Comparison of ENCODE assay signal across 21 cellular contexts in the genomic region with DNA sequence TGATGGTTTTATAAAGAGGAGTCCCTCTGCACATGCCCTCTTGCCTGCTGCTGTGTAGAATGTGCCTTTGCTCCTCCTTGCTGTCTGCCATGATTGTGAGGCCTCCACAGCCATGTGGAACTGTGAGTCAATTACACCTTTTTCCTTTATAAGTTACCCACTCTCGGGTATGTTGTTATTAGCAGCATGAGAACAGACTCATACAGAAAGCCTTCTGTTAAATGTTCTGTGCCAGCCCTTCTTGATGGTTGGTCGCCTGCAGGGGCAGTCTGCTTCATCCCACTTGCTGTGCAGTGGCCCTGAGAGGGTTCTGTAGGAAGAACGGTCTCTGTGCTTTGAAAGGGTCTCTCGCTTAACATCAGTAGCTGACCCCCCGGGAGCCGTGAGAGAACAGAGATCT.
A peak's percentile ranks its signal among the peaks of the same experiment; 100 is the strongest.
DNase-seq lines count a peak whose midpoint lies in the region; ATAC-seq and TF ChIP-seq lines count a peak whose summit lies in the region.
"Had no signal": no experiment of that assay in that cellular context is flagged by ENCODE, and none has a peak within 500 bp of the region (broad histone marks: within the 10 kb centered on the region; RNA-seq: fewer than 3 reads in every experiment).

No MANE protein-coding gene starts in this region.

- no peak for TF ChIP-seq CTCF in foreskin keratinocyte (conservative IDR thresholded peaks at IDR 0.05)
- no peak for TF ChIP-seq CTCF in neural progenitor cell (IDR thresholded peaks at IDR 0.05)
- TF ChIP-seq CTCF in psoas muscle (IDR thresholded peaks at IDR 0.05), result no peak

- H3K36me3 Mint-ChIP-seq in neural progenitor cell, result no peaks in the 10 kb centered on the region
- H3K36me3 Mint-ChIP-seq: CD4-positive, CD25-positive, alpha-beta regulatory T cell; CD8-positive, alpha-beta memory T cell; IgD-negative memory B cell had no signal

- ATAC-seq in foreskin keratinocyte, result no peak
- ATAC-seq in HG03139 (IDR thresholded peaks at IDR 0.05; ENCODE audit: unreplicated experiment), result no peak
- ATAC-seq in GM21360 (IDR thresholded peaks at IDR 0.05; ENCODE audit: unreplicated experiment), result no peak
- ATAC-seq in psoas muscle, result no peak
- ATAC-seq: GM12878 had no signal

- H3K9me3 ChIP-seq in neural progenitor cell (ENCODE audit: low read depth) (no peaks in the 10 kb centered on the region), skeletal muscle satellite cell (replicated peaks; ENCODE audit: low read length) (no peaks in the 10 kb centered on the region), psoas muscle (no peaks in the 10 kb centered on the region)
- H3K9me3 ChIP-seq: BE2C, HAP-1 had no signal

- H3K4me3 ChIP-seq in neural progenitor cell (no peak overlapping the region), skeletal muscle satellite cell (ENCODE audit: low read length) (no peak overlapping the region), psoas muscle (no peak overlapping the region)
- H3K4me3 ChIP-seq: GM12878, HAP-1 had no signal

- H4K20me1 ChIP-seq in neural progenitor cell (ENCODE audit: low read depth), result no peaks in the 10 kb centered on the region

- H3K4me1 ChIP-seq in foreskin keratinocyte (peaks cover 13% of the 10 kb centered on the region), neural progenitor cell (no peaks in the 10 kb centered on the region), skeletal muscle satellite cell (ENCODE audit: control insufficient read depth, insufficient read depth, low read length) (peaks cover 51% of the 10 kb centered on the region), psoas muscle (no peaks in the 10 kb centered on the region)
- H3K4me1 ChIP-seq: BE2C, HAP-1 had no signal

- H3K27me3 Mint-ChIP-seq in neural progenitor cell (ENCODE audit: insufficient read depth, low read depth), result peaks cover 4% of the 10 kb centered on the region
- H3K27me3 Mint-ChIP-seq: CD4-positive, CD25-positive, alpha-beta regulatory T cell; CD8-positive, alpha-beta memory T cell; IgD-negative memory B cell had no signal

- H3K4me3 Mint-ChIP-seq in neural progenitor cell, result no peak overlapping the region
- H3K4me3 Mint-ChIP-seq: CD4-positive, CD25-positive, alpha-beta regulatory T cell; CD8-positive, alpha-beta memory T cell; IgD-negative memory B cell had no signal

- no peaks in the 10 kb centered on the region for H3K79me2 ChIP-seq in neural progenitor cell (ENCODE audit: low read depth)

- H3K9ac ChIP-seq in neural progenitor cell (no peak overlapping the region), skeletal muscle satellite cell (ENCODE audit: low read depth, low read length) (no peak overlapping the region)

- H3F3A ChIP-seq in neural progenitor cell (ENCODE audit: low read depth), result no peaks in the 10 kb centered on the region

- H3K36me3 ChIP-seq in neural progenitor cell (no peaks in the 10 kb centered on the region), skeletal muscle satellite cell (ENCODE audit: insufficient read depth, low read length) (no peaks in the 10 kb centered on the region), psoas muscle (ENCODE audit: insufficient read depth in 1 of 2, low read depth in 1 of 2) (no peaks in the 10 kb centered on the region)
- H3K36me3 ChIP-seq: BE2C, HAP-1 had no signal

- no peak overlapping the region for H3K4me2 ChIP-seq in neural progenitor cell
- peak overlapping the region; percentile 23 for H3K4me2 ChIP-seq in skeletal muscle satellite cell (ENCODE audit: low read length)

- H3K27ac ChIP-seq in foreskin keratinocyte (peak overlapping the region; percentile 90), neural progenitor cell (no peak overlapping the region), psoas muscle (no peak overlapping the region)

- no peaks in the 10 kb centered on the region for H3K9me3 Mint-ChIP-seq in neural progenitor cell

- peak; percentile 21 for DNase-seq in SK-MEL-5 (ENCODE audit: low read depth, low spot score)
- DNase-seq in foreskin keratinocyte, result no peak
- DNase-seq in neural progenitor cell (ENCODE audit: low spot score), result no peak
- DNase-seq in NAMALWA (ENCODE audit: low spot score), result no peak
- DNase-seq in psoas muscle, result no peak
- DNase-seq: ACHN; BE2C; C1 segment of cervical spinal cord; CD4-positive, CD25-positive, alpha-beta regulatory T cell; CD8-positive, alpha-beta memory T cell; COR-L47; DMS 273 treated with DMSO at 0.1 percent for 48 hours; DMS53; DND-41; EL had no signal

- in situ Hi-C loops in SK-MEL-5 (cut with HindIII; ENCODE audit: low pct_unique_long_range_greater_than_20kb, low sequenced_read_pairs), result no loop called here

- H3K27me3 ChIP-seq in foreskin keratinocyte (no peaks in the 10 kb centered on the region), neural progenitor cell (no peaks in the 10 kb centered on the region), skeletal muscle satellite cell (ENCODE audit: control insufficient read depth, insufficient read depth, low read length) (no peaks in the 10 kb centered on the region), psoas muscle (ENCODE audit: insufficient read depth in 3 of 3, low read length in 2 of 3) (no peaks in the 10 kb centered on the region)
- H3K27me3 ChIP-seq: BE2C had no signal

- H3K4me1 Mint-ChIP-seq in neural progenitor cell, result no peaks in the 10 kb centered on the region
- H3K4me1 Mint-ChIP-seq: CD4-positive, CD25-positive, alpha-beta regulatory T cell; CD8-positive, alpha-beta memory T cell; IgD-negative memory B cell had no signal

- intact Hi-C loops in psoas muscle (cut with DNase I), result no loop called here

- WGBS in psoas muscle, 3 donors, result 86 to 90% (median 88%) methylated on average over 6 of the region's 6 CpGs

- no peak overlapping the region for H3K27ac Mint-ChIP-seq in neural progenitor cell
- H3K27ac Mint-ChIP-seq: CD4-positive, CD25-positive, alpha-beta regulatory T cell; CD8-positive, alpha-beta memory T cell; IgD-negative memory B cell had no signal

- peak overlapping the region; percentile 64 for H2AFZ ChIP-seq in neural progenitor cell (replicated peaks)
